In the genomic region with DNA sequence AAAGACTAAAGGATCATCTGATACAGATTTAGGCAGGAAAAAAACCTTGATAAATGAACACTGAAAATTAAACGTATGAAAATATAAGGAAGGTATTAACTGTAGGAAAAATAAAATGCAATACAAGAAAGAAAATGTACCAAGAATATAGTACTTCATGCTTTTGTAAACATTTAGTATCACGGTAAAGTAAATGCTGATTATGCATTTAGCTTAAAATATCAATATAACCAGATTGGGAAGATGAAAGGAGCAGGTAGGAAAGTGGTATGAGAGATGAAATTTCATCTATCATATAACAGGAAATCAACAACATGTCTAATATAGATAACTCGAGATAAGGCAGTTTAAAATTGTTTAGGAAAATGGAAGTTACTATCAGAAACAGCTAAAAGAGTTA, we compare ENCODE assay signal across 1 cellular context.
TF ChIP-seq lines count a peak whose summit lies in the region.

No MANE protein-coding gene starts in this region.

TF ChIP-seq in HepG2, 621 proteins besides CTCF, POLR2A, EP300 and RAD21:
- TF ChIP-seq MAFF (IDR thresholded peaks at IDR 0.05; ENCODE audit: low read depth, low read length) = peak; percentile 79
- no peak for TF ChIP-seq GPBP1L1 (CRISPR knock-in tag; IDR thresholded peaks at IDR 0.05)
- TF ChIP-seq ZC3H4 (CRISPR knock-in tag; IDR thresholded peaks at IDR 0.05; ENCODE audit: borderline replicate concordance) = no peak
- TF ChIP-seq ZFP41 (CRISPR knock-in tag; IDR thresholded peaks at IDR 0.05; ENCODE audit: borderline replicate concordance) = no peak
- TF ChIP-seq MAFK (conservative IDR thresholded peaks at IDR 0.05 in 1 of 2, IDR thresholded peaks at IDR 0.05 in 1 of 2; ENCODE audit: low read length in 2 of 2) = peak; percentile 80 to 85
TF ChIP-seq in HepG2: peak in this region for 2.
